Comparison of ENCODE assay signal across 26 cellular contexts in the genomic region with DNA sequence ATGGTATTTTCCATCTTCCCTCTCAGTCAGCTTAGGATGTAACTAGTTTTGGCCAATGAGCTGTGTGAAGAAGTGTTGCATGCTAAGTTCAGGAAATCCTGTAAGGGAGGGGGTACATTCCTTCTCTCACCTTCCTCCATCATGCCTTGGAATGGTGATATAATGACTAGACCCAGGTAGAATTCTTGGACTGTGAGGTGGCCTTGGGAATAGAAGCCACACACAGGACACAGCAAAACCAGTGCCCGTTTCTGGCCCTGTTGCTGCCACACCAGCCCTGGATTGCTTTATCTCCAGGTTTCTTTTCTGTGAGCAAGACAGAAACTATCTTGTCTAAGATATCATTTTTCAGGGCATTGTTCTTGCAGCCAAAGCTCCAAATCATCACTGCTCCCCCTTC.
"Had no signal": no experiment of that assay in that cellular context is flagged by ENCODE, and none has a peak within 500 bp of the region (broad histone marks: within the 10 kb centered on the region; RNA-seq: fewer than 3 reads in every experiment).

No MANE protein-coding gene starts in this region.

- H3K27me3 ChIP-seq: esophagus squamous epithelium, right atrium auricular region, tibial nerve, upper lobe of right lung, uterus had no signal

- H3K9ac ChIP-seq: parathyroid adenoma had no signal

- H3K36me3 ChIP-seq: esophagus squamous epithelium, lower lobe of right lung, neutrophil, right atrium auricular region, spleen, thoracic aorta, tibial nerve, upper lobe of right lung, uterus had no signal

- H3K4me3 ChIP-seq: dorsolateral prefrontal cortex, esophagus squamous epithelium, lower lobe of right lung, right atrium auricular region, spleen, thoracic aorta, tibial nerve, upper lobe of right lung, uterus had no signal

- DNase-seq: dorsolateral prefrontal cortex; effector CD8-positive, alpha-beta T cell; endodermal cell; erythroblast; esophagus squamous epithelium; hypothalamus; immature natural killer cell; islet precursor cell; kidney glomerular epithelial cell; left ventricle myocardium superior; lower lobe of right lung; natural killer cell; spleen; stimulated activated CD4-positive, alpha-beta T cell treated with anti-CD3 and anti-CD28 coated beads, Interleukin-4, amount 100 ng/mL, for 4 hours; stimulated activated naive CD8-positive, alpha-beta T cell treated with anti-CD3 and anti-CD28 coated beads, Interleukin-15, Interleukin-2, amounts not matched to agents 100 U/mL and 50 U/mL, for 24 hours; upper lobe of right lung; uterus had no signal

- ATAC-seq: left ventricle myocardium superior; lower lobe of right lung; natural killer cell; sciatic nerve; stimulated activated memory B cell treated with anti-CD40 and anti-IgM and Interleukin-4, amounts not matched to agents 10 μg/mL and 1 μg/mL and 100 μg/mL, for 72 hours; stimulated activated naive CD8-positive, alpha-beta T cell treated with anti-CD3 and anti-CD28 coated beads, Interleukin-15, Interleukin-2, amounts not matched to agents 100 U/mL and 50 U/mL, for 24 hours; upper lobe of right lung had no signal

- H3K4me1 Mint-ChIP-seq: endodermal cell; immature natural killer cell; memory B cell; natural killer cell; stimulated activated memory B cell treated with anti-CD40 and anti-IgM and Interleukin-4, amounts not matched to agents 10 μg/mL and 1 μg/mL and 100 μg/mL, for 72 hours had no signal

- H3K9me3 ChIP-seq: lower lobe of right lung, neutrophil, thoracic aorta, upper lobe of right lung, uterus had no signal

- H3K27ac ChIP-seq: dorsolateral prefrontal cortex, lower lobe of right lung, neutrophil, parathyroid adenoma, right atrium auricular region, spleen, thoracic aorta, tibial nerve, upper lobe of right lung, uterus had no signal

- H3K9me3 Mint-ChIP-seq: natural killer cell had no signal

- H3K79me2 ChIP-seq: parathyroid adenoma had no signal

- H2AFZ ChIP-seq: parathyroid adenoma had no signal

- H3K36me3 Mint-ChIP-seq: immature natural killer cell, natural killer cell had no signal

- H3K4me3 Mint-ChIP-seq: endodermal cell; immature natural killer cell; memory B cell; natural killer cell; stimulated activated memory B cell treated with anti-CD40 and anti-IgM and Interleukin-4, amounts not matched to agents 10 μg/mL and 1 μg/mL and 100 μg/mL, for 72 hours had no signal

- H3K4me1 ChIP-seq: lower lobe of right lung, parathyroid adenoma, right atrium auricular region, spleen, tibial nerve, upper lobe of right lung, uterus had no signal

- H3K27ac Mint-ChIP-seq: endodermal cell; immature natural killer cell; memory B cell; natural killer cell; progenitor cell of endocrine pancreas; stimulated activated memory B cell treated with anti-CD40 and anti-IgM and Interleukin-4, amounts not matched to agents 10 μg/mL and 1 μg/mL and 100 μg/mL, for 72 hours had no signal
